9 cellular contexts compared by ENCODE assay signal in the genomic region with DNA sequence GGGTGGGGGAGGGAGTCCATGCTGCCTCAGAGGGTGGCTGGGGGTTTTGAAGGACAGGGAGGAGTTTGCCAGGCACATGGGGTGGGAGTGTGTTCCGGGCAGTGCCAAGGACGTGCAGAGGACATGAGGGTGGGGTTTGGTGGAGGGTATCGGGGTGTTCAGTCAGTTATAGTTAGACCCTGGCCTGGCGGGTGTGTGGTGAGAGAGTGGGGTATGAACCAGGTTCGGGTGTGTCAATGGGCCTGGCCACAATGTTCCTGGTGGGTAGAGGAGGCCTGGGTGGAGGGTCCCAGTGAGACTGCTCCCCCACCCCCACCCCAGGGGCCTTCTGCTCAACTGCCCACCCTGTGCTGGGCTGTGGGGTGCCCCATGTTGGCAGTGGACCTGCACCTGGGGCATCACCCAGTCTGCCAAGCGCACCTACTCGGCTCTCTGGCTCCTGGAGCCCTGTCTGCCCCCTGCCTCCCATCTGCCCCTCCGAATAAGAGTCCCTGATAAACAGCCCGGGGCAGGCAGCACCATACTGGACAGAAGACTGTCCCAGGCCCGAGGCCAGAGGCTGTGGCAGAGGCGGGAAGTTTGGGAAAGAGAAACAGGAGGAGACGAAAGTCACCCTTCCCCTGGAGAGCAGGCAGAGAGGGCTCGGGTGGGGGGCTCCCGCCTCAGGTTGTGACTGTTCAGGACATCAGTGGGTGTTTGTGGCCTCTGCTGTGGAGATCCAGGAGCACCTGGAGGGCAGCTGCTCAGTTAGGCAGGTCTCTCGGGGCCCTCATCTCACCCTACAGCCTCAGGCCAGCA. TPM values are rescaled to one million over a fixed set of nuclear protein-coding genes. Genes with fewer than 3 reads are reported as not detected.
DNase-seq lines count a peak whose midpoint lies in the region; ATAC-seq and TF ChIP-seq lines count a peak whose summit lies in the region.
"Had no signal": no experiment of that assay in that cellular context is flagged by ENCODE, and none has a peak within 500 bp of the region (broad histone marks: within the 10 kb centered on the region; RNA-seq: fewer than 3 reads in every experiment).

No MANE protein-coding gene starts in this region.

- WGBS in gastroesophageal sphincter (ENCODE audit: low coverage in 1 of 2), 2 donors: 48 to 66% methylated on average over 3 to 5 of the region's 15 CpGs
- WGBS in spleen, 5 donors: 67 to 81% (median 72%) methylated on average over 13 to 15 of the region's 15 CpGs

- H3K27me3 Mint-ChIP-seq in WTC11 (ENCODE audit: low read depth): no peaks in the 10 kb centered on the region; the same call in 1 of the 2 replicates

- H3K27ac ChIP-seq in gastroesophageal sphincter: peak overlapping the region in 3 of 4 donors; percentile 96 to 98 (median 97)
- H3K27ac ChIP-seq in spleen: peak overlapping the region in 7 of 8 donors; percentile 95 to 99 (median 97)

- 0 out of 2 replicates have a peak overlapping the region, but pooled peaks have one; percentile 53 for H3K27ac Mint-ChIP-seq in WTC11

- DNase-seq in ELF-1 (ENCODE audit: low read depth, low spot score) (peak; percentile 2), WTC11 (ENCODE audit: low spot score) (no peak), spleen (peak; percentile 78), NCI-H146 (lab: John Stamatoyannopoulos, UW) (no peak), NCI-H2029 treated with DMSO at 0.1 percent for 48 hours (lab: John Stamatoyannopoulos, UW) (no peak)

- no peaks in the 10 kb centered on the region for H3K27me3 ChIP-seq in gastroesophageal sphincter
- H3K27me3 ChIP-seq in spleen (replicated peaks in 1 of 7): no peaks in the 10 kb centered on the region

- H3K4me1 Mint-ChIP-seq in WTC11: peaks cover 5% of the 10 kb centered on the region; the same call in 1 of the 2 replicates

- ATAC-seq in WTC11: no peak
- ATAC-seq in gastroesophageal sphincter: no peak
- no peak for ATAC-seq in HG03025 (IDR thresholded peaks at IDR 0.05; ENCODE audit: low FRiP score, unreplicated experiment)
- ATAC-seq in GM18498 (IDR thresholded peaks at IDR 0.05; ENCODE audit: unreplicated experiment): no peak

- intact Hi-C loops in spleen (cut with DNase I; ENCODE audit: low total_unique reads): no loop called here

- POLR2A ChIA-PET in WTC11 (lab: Charles Lee): no interaction called here

- CTCF ChIA-PET in WTC11 (lab: Charles Lee): no interaction called here

- H3K4me3 Mint-ChIP-seq in WTC11: no peak overlapping the region

- H3K4me1 ChIP-seq in gastroesophageal sphincter: peaks cover 0 to 89% (median 48%) of the 10 kb centered on the region in 3 donors
- H3K4me1 ChIP-seq in spleen: peaks cover 51 to 87% (median 77%) of the 10 kb centered on the region in 6 donors

- TF ChIP-seq POLR2A in gastroesophageal sphincter (IDR thresholded peaks at IDR 0.05) (no peak), spleen (IDR thresholded peaks at IDR 0.05) (no peak)

- no peak for TF ChIP-seq CTCF in WTC11 (IDR thresholded peaks at IDR 0.05)
- no peak for TF ChIP-seq CTCF in gastroesophageal sphincter (IDR thresholded peaks at IDR 0.05)
- TF ChIP-seq CTCF in spleen (IDR thresholded peaks at IDR 0.05 in 8 of 11, conservative IDR thresholded peaks at IDR 0.05 in 3 of 11): no peak

- H3K4me3 ChIP-seq in gastroesophageal sphincter (peak overlapping the region in 1 of 2 donors; percentile 97), spleen (peak overlapping the region in 6 of 8 donors; percentile 71 to 99 (median 90))

- TF ChIP-seq EP300 in gastroesophageal sphincter (IDR thresholded peaks at IDR 0.05): no peak

- peaks cover 7% of the 10 kb centered on the region for H3K36me3 Mint-ChIP-seq in WTC11

- H3K36me3 ChIP-seq in gastroesophageal sphincter (peaks cover 0 to 32% of the 10 kb centered on the region in 2 donors), spleen (peaks cover 2 to 48% (median 32%) of the 10 kb centered on the region in 6 donors)

- H3K9me3 Mint-ChIP-seq in WTC11: no peaks in the 10 kb centered on the region

- H3K9me3 ChIP-seq in gastroesophageal sphincter: no peaks in the 10 kb centered on the region
- no peaks in the 10 kb centered on the region for H3K9me3 ChIP-seq in spleen

TF ChIP-seq in WTC11, 78 proteins besides CTCF, POLR2A, EP300 and RAD21:
- TF ChIP-seq SOX15 (CRISPR knock-in tag; IDR thresholded peaks at IDR 0.05) (no peak), FOXP1 (CRISPR knock-in tag; IDR thresholded peaks at IDR 0.05; ENCODE audit: borderline replicate concordance) (no peak), NFATC4 (CRISPR knock-in tag; IDR thresholded peaks at IDR 0.05) (no peak), ETV6 (CRISPR knock-in tag; IDR thresholded peaks at IDR 0.05) (no peak)
- TF ChIP-seq, protein P1, sequence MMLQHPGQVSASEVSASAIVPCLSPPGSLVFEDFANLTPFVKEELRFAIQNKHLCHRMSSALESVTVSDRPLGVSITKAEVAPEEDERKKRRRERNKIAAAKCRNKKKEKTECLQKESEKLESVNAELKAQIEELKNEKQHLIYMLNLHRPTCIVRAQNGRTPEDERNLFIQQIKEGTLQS (CRISPR knock-in tag; conservative IDR thresholded peaks at IDR 0.05): no peak

RNA-seq across cellular contexts. Expression of a gene that starts 4.1 kb away (rescaled TPM):
- 42.9 to 45.7 TPM (median 44.3 TPM) in 3 replicates for total RNA-seq in WTC11 (2021)
- total RNA-seq in gastroesophageal sphincter: 10 to 100 TPM; 30.0 to 58.3 (median 46.4) TPM
- total RNA-seq in spleen: 100 to 1,000 TPM in 5 of 7 donors, 10 to 100 TPM in 2; 72.1 to 134 (median 109) TPM
- 10 to 100 TPM; 49.5 to 84.4 (median 52.0) TPM for polyA plus RNA-seq in spleen

RNA-seq across cellular contexts. Expression of a gene that starts 46.3 kb away (rescaled TPM):
- total RNA-seq in WTC11 (2021): 34.9 to 42.8 TPM (median 35.2 TPM) in 3 replicates
- total RNA-seq in gastroesophageal sphincter: 10 to 100 TPM; 21.9 to 36.2 (median 30.9) TPM
- total RNA-seq in spleen: 10 to 100 TPM; 23.2 to 46.3 (median 38.1) TPM
- polyA plus RNA-seq in spleen: 10 to 100 TPM; 16.2 to 26.3 (median 18.3) TPM

RNA-seq across cellular contexts. Expression of a gene that starts 46.5 kb away (rescaled TPM):
- 26.5 to 29.2 TPM (median 26.7 TPM) in 3 replicates for total RNA-seq in WTC11 (2021)
- total RNA-seq in gastroesophageal sphincter: 10 to 100 TPM; 18.8 to 30.0 (median 22.6) TPM
- 10 to 100 TPM; 10.2 to 20.1 (median 13.3) TPM for total RNA-seq in spleen
- 1 to 10 TPM; 5.7 to 7.1 (median 5.9) TPM for polyA plus RNA-seq in spleen

RNA-seq across cellular contexts. Expression of a gene that starts 47.9 kb away (rescaled TPM):
- total RNA-seq in WTC11 (2021) (0.23 to 0.34 TPM (median 0.24 TPM) in 3 replicates), gastroesophageal sphincter (not detected), spleen (1 to 10 TPM in 2 of 7 donors, under 1 TPM in 5; 0.23 to 1.9 (median 0.94) TPM)
- polyA plus RNA-seq in spleen: 1 to 10 TPM in 1 of 3 donors, under 1 TPM in 2; 0.21 to 1.2 (median 0.33) TPM
- total RNA-seq: lung microvascular endothelial cell had no signal

Comparison
In these comparisons a context has a peak if more than half of its experiments do, and no peak if none do; other contexts are left out.
1. DNase-seq: peak in ELF-1 (single experiment) and spleen (single experiment); none in WTC11 (single experiment), NCI-H146 (single experiment) and NCI-H2029 treated with DMSO at 0.1 percent for 48 hours (single experiment).